8 cellular contexts compared by ENCODE assay signal in the genomic region with DNA sequence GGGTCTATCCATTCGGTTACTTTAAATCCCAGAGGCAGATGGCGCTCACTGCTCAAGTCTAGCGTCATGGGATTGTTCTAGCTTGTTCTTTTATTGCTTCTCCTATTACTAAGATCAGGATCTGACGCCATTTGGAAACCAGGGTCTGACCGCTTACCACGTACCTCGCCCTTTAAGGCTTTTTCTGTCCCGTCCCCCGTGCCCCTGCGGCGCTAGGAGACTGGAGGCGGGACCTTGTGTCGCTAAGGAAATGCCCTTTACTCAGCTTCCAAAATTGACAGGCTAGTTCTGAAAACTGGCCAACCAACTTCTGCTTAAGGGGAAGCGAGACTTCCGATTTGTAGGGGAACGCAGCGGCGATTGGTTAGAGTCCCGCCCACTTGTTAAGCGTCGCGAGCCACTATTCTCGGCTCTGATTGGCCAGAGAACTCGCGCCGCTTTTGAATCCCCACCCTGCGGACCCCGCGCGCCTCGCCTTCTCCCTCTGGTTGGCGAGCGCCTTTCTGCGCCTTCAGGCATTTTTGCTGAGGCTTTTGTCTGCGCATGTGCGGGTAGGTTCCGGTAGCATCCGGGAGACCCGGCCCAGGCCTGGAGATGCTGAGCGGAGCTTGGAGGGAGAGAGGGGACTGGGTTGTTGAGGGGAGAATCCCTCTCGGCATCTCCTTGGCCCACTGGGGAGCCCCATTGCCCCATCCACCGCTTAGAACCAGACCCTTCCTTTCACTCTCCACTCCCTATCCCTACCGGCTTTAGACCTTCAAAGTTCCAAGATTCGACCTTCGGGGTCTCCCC. TPM values are rescaled to one million over a fixed set of nuclear protein-coding genes. Genes with fewer than 3 reads are reported as not detected.
DNase-seq lines count a peak whose midpoint lies in the region; ATAC-seq and TF ChIP-seq lines count a peak whose summit lies in the region.

No MANE protein-coding gene starts in this region.

- WGBS in GM23248 (ENCODE audit: low coverage in 1 of 2, low lambda C conversion rate in 2 of 2, missing lambda C conversion rate in 2 of 2), 2 experiments: 2 to 3% methylated on average over 45 of the region's 45 CpGs
- WGBS in heart left ventricle, 4 donors: 1 to 5% (median 3%) methylated on average over 23 to 45 of the region's 45 CpGs
- no CpG with 5 or more reads among the region's 45 CpGs for WGBS in trophoblast cell (ENCODE audit: extremely low coverage, insufficient coverage, insufficient read length)
- WGBS in transverse colon (ENCODE audit: low coverage in 1 of 2), 2 donors: 0 to 4% methylated on average over 3 to 45 of the region's 45 CpGs

- H4K12ac ChIP-seq in trophoblast cell (ENCODE audit: low read depth, low read length): peak overlapping the region; percentile 20

- no peaks in the 10 kb centered on the region for H3K9me3 ChIP-seq in GM23248 (ENCODE audit: low read depth)
- no peaks in the 10 kb centered on the region for H3K9me3 ChIP-seq in adipocyte (ENCODE audit: control insufficient read depth, low read length)
- H3K9me3 ChIP-seq in heart left ventricle: no peaks in the 10 kb centered on the region
- H3K9me3 ChIP-seq in trophoblast cell (ENCODE audit: insufficient read depth, low read depth, low read length): no peaks in the 10 kb centered on the region
- no peaks in the 10 kb centered on the region for H3K9me3 ChIP-seq in transverse colon

- TF ChIP-seq EP300 in transverse colon (IDR thresholded peaks at IDR 0.05; ENCODE audit: low read depth): no peak

- intact Hi-C loops in heart left ventricle (cut with DNase I) (loop anchor here in 5 of 10 donors (1.0 to 10.0 kb wide), 4 partner anchors 27 to 59 kb away; partner anchors contain the start of genes VSIG10L (in 2 of the 5) and ETFB (in 1 of the 5)), transverse colon (cut with DNase I; ENCODE audit: low total_unique reads) (no loop called here)

- peak overlapping the region; percentile 29 for H2BK120ac ChIP-seq in trophoblast cell (ENCODE audit: insufficient read depth, low read length, poor library complexity)

- H3K4ac ChIP-seq in trophoblast cell (ENCODE audit: low read depth, low read length): no peak overlapping the region

- peak; percentile 100 for DNase-seq in ELF-1 (ENCODE audit: low read depth, low spot score)
- peak; percentile 99 for DNase-seq in GM23248
- peak; percentile 99 for DNase-seq in Kasumi-1 (lab: John Stamatoyannopoulos, UW)
- peak; percentile 90 to 96 for DNase-seq in SW 1271 (lab: John Stamatoyannopoulos, UW)
- peak; percentile 99 for DNase-seq in adipocyte (ENCODE audit: low read depth)
- DNase-seq in heart left ventricle: peak; percentile 92 to 95 (median 94)
- DNase-seq in trophoblast cell: peak; percentile 89 to 97
- DNase-seq in transverse colon: peak; percentile 93

- no peak overlapping the region for H3K18ac ChIP-seq in trophoblast cell (ENCODE audit: low read length)

- H4K8ac ChIP-seq in trophoblast cell (ENCODE audit: low read depth, low read length): peak overlapping the region; percentile 94

- H3K23ac ChIP-seq in trophoblast cell (ENCODE audit: low read length): no peak overlapping the region

- H2BK12ac ChIP-seq in trophoblast cell (ENCODE audit: low read length): no peak overlapping the region

- H3K14ac ChIP-seq in trophoblast cell (ENCODE audit: low read length): no peak overlapping the region

- H3K4me2 ChIP-seq in GM23248 (ENCODE audit: unreplicated experiment) (peak overlapping the region; percentile 88), trophoblast cell (ENCODE audit: low read length) (peak overlapping the region; percentile 71)

- no peaks in the 10 kb centered on the region for H3F3A ChIP-seq in GM23248 (ENCODE audit: insufficient read depth)

- H3K9me2 ChIP-seq in GM23248 (ENCODE audit: insufficient read depth): no peaks in the 10 kb centered on the region

- peak overlapping the region; percentile 67 for H3K9ac ChIP-seq in GM23248
- H3K9ac ChIP-seq in adipocyte (ENCODE audit: low read length): peak overlapping the region; percentile 89
- peak overlapping the region; percentile 31 for H3K9ac ChIP-seq in trophoblast cell (ENCODE audit: low read length)

- no peak overlapping the region for H2AK5ac ChIP-seq in trophoblast cell (ENCODE audit: low read length)

- no peaks in the 10 kb centered on the region for H3K27me3 ChIP-seq in GM23248 (replicated peaks; ENCODE audit: insufficient read depth)
- H3K27me3 ChIP-seq in adipocyte (replicated peaks; ENCODE audit: control insufficient read depth, insufficient read depth, low read length): peaks cover 5% of the 10 kb centered on the region
- no peaks in the 10 kb centered on the region for H3K27me3 ChIP-seq in heart left ventricle
- H3K27me3 ChIP-seq in trophoblast cell (ENCODE audit: insufficient read depth, low read length): no peaks in the 10 kb centered on the region
- no peaks in the 10 kb centered on the region for H3K27me3 ChIP-seq in transverse colon

- in situ Hi-C loops in GM23248 (cut with MboI): no loop called here
- in situ Hi-C loops in transverse colon (cut with MboI; ENCODE audit: low pct_ligation_motif_present in 1 of 4, low pct_unique_long_range_greater_than_20kb in 1 of 4, low sequenced_read_pairs in 3 of 4): no loop called here

- H4K20me1 ChIP-seq in GM23248 (ENCODE audit: insufficient read depth): no peaks in the 10 kb centered on the region

- peak overlapping the region; percentile 72 for H3K4me3 ChIP-seq in GM23248
- H3K4me3 ChIP-seq in adipocyte (ENCODE audit: low read length): peak overlapping the region; percentile 85
- peak overlapping the region in 11 of 12 donors; percentile 12 to 59 (median 44) for H3K4me3 ChIP-seq in heart left ventricle
- peak overlapping the region; percentile 51 for H3K4me3 ChIP-seq in trophoblast cell (ENCODE audit: low read depth, low read length)
- H3K4me3 ChIP-seq in transverse colon: peak overlapping the region in 3 of 4 donors; percentile 27 to 48 (median 28)

- peak overlapping the region; percentile 42 for H3K27ac ChIP-seq in GM23248
- peak overlapping the region; percentile 11 to 88 (median 66) for H3K27ac ChIP-seq in heart left ventricle
- H3K27ac ChIP-seq in trophoblast cell (ENCODE audit: low read depth, low read length): no peak overlapping the region
- peak overlapping the region; percentile 61 to 79 (median 79) for H3K27ac ChIP-seq in transverse colon

- TF ChIP-seq CTCF in heart left ventricle (IDR thresholded peaks at IDR 0.05): peak in 4 of 12 donors; percentile 10 to 27 (median 16)
- no peak for TF ChIP-seq CTCF in transverse colon (IDR thresholded peaks at IDR 0.05)

- no peak for TF ChIP-seq POLR2A in heart left ventricle (IDR thresholded peaks at IDR 0.05)
- no peak for TF ChIP-seq POLR2A in transverse colon (IDR thresholded peaks at IDR 0.05)

- ATAC-seq in heart left ventricle: peak; percentile 95 to 99 (median 98)

- no peaks in the 10 kb centered on the region for H3K36me3 ChIP-seq in GM23248 (ENCODE audit: low read depth)
- no peaks in the 10 kb centered on the region for H3K36me3 ChIP-seq in adipocyte (ENCODE audit: control insufficient read depth, insufficient read depth, low read length, severe bottlenecking)
- no peaks in the 10 kb centered on the region for H3K36me3 ChIP-seq in heart left ventricle
- H3K36me3 ChIP-seq in trophoblast cell (ENCODE audit: control insufficient read depth in 1 of 2, insufficient read depth in 2 of 2, low read length in 2 of 2): no peaks in the 10 kb centered on the region
- H3K36me3 ChIP-seq in transverse colon: no peaks in the 10 kb centered on the region

- H4K91ac ChIP-seq in trophoblast cell (ENCODE audit: low read depth, low read length): peak overlapping the region; percentile 77

- H2AFZ ChIP-seq in GM23248: peak overlapping the region; percentile 97
- peak overlapping the region; percentile 88 for H2AFZ ChIP-seq in trophoblast cell (ENCODE audit: insufficient read depth, low read length, poor library complexity)

- H3K4me1 ChIP-seq in GM23248 (ENCODE audit: insufficient read depth) (no peaks in the 10 kb centered on the region), adipocyte (ENCODE audit: control insufficient read depth, insufficient read depth, low read length) (peaks cover 8% of the 10 kb centered on the region), heart left ventricle (peaks cover 0 to 24% (median 5%) of the 10 kb centered on the region in 12 donors), trophoblast cell (ENCODE audit: control insufficient read depth in 1 of 2, insufficient read depth in 2 of 2, low read length in 2 of 2) (peaks cover 3 to 8% of the 10 kb centered on the region in 2 experiments), transverse colon (peaks cover 3 to 16% (median 10%) of the 10 kb centered on the region in 4 donors)

- H3K79me1 ChIP-seq in trophoblast cell (ENCODE audit: low read length): peaks cover 4% of the 10 kb centered on the region

- no peaks in the 10 kb centered on the region for H3K79me2 ChIP-seq in GM23248 (ENCODE audit: insufficient read depth)
- no peaks in the 10 kb centered on the region for H3K79me2 ChIP-seq in trophoblast cell (ENCODE audit: control insufficient read depth, insufficient read depth, low read length, poor library complexity)

- no peak overlapping the region for H2BK5ac ChIP-seq in trophoblast cell (ENCODE audit: low read depth, low read length, poor library complexity)

RNA-seq across cellular contexts. Expression of gene C19orf84, which starts 3.9 kb away (rescaled TPM):
- not detected in 2 replicates for total RNA-seq in GM23248 (2014; rRNA removed; shearing (Covaris generic))
- not detected in 2 replicates for polyA plus RNA-seq in GM23248 (2016; fragmentation: Nextera tagmentation; extraction: Ambion mirVana)
- total RNA-seq in heart left ventricle: not detected
- not detected for polyA plus RNA-seq in heart left ventricle
- 0.05 and 0.06 TPM in 2 replicates for polyA plus RNA-seq in trophoblast cell (2013)
- total RNA-seq in transverse colon: not detected

RNA-seq across cellular contexts. Expression of gene LIM2, which starts 6.5 kb away (rescaled TPM):
- not detected in 2 replicates for total RNA-seq in GM23248 (2014; rRNA removed; shearing (Covaris generic))
- polyA plus RNA-seq in GM23248 (2016; fragmentation: Nextera tagmentation; extraction: Ambion mirVana) (not detected in 2 replicates), heart left ventricle (not detected)
- total RNA-seq in heart left ventricle (not detected), transverse colon (not detected)
- polyA plus RNA-seq in trophoblast cell (2013): not detected in 2 replicates

RNA-seq across cellular contexts. Expression of gene NKG7, which starts 21.8 kb away (rescaled TPM):
- total RNA-seq in GM23248 (2014; rRNA removed; shearing (Covaris generic)): not detected in 2 replicates
- not detected in 2 replicates for polyA plus RNA-seq in GM23248 (2016; fragmentation: Nextera tagmentation; extraction: Ambion mirVana)
- 10 to 100 TPM in 1 of 9 donors, 1 to 10 TPM in 6, not detected in 2; 1.0 to 31.2 (median 2.4) TPM for total RNA-seq in heart left ventricle
- 1 to 10 TPM; 1.0 to 2.9 TPM for polyA plus RNA-seq in heart left ventricle
- polyA plus RNA-seq in trophoblast cell (2013): not detected in 2 replicates
- 1 to 10 TPM in 2 of 4 donors, not detected in 2; 1.6 to 3.0 TPM for total RNA-seq in transverse colon

RNA-seq across cellular contexts. Expression of gene SIGLEC10, which starts 23.2 kb away (rescaled TPM):
- not detected in 2 replicates for total RNA-seq in GM23248 (2014; rRNA removed; shearing (Covaris generic))
- polyA plus RNA-seq in GM23248 (2016; fragmentation: Nextera tagmentation; extraction: Ambion mirVana) (not detected in 2 replicates), heart left ventricle (1 to 10 TPM in 1 of 2 donors, under 1 TPM in 1; 0.08 to 1.7 TPM)
- total RNA-seq in heart left ventricle (1 to 10 TPM in 4 of 9 donors, under 1 TPM in 5; 0.18 to 7.5 (median 0.58) TPM), transverse colon (10 to 100 TPM in 1 of 4 donors, 1 to 10 TPM in 2, not detected in 1; 3.7 to 15.7 (median 4.9) TPM)
- 0.03 TPM in 1 of 2 replicates, not detected in the other for polyA plus RNA-seq in trophoblast cell (2013)

RNA-seq across cellular contexts. Expression of gene CLDND2, which starts 25.4 kb away (rescaled TPM):
- total RNA-seq in GM23248 (2014; rRNA removed; shearing (Covaris generic)): not detected in 2 replicates
- 0.93 and 1.0 TPM in 2 replicates for polyA plus RNA-seq in GM23248 (2016; fragmentation: Nextera tagmentation; extraction: Ambion mirVana)
- 1 to 10 TPM in 3 of 9 donors, under 1 TPM in 3, not detected in 3; 0.46 to 2.3 (median 0.92) TPM for total RNA-seq in heart left ventricle
- polyA plus RNA-seq in heart left ventricle: not detected
- polyA plus RNA-seq in trophoblast cell (2013): 3.0 and 3.2 TPM in 2 replicates
- total RNA-seq in transverse colon: not detected

Comparison
In these comparisons a context has a peak if more than half of its experiments do, and no peak if none do; other contexts are left out.
1. H3K4me3 ChIP-seq: peak in every context shown above with its lines; median percentile 85 in adipocyte; 72 in GM23248; 51 in trophoblast cell; 44 in heart left ventricle; 28 in transverse colon.
2. H3K9ac ChIP-seq: peak in every context shown above with its lines; median percentile 89 in adipocyte; 67 in GM23248; 31 in trophoblast cell.